ENCODE assay signal across 29 cellular contexts in genomic region chr12:70639535-70639934, GRCh38.
"Had no signal": no experiment of that assay in that cellular context is flagged by ENCODE, and none has a peak within 500 bp of the region (broad histone marks: within the 10 kb centered on the region; RNA-seq: fewer than 3 reads in every experiment).

No MANE protein-coding gene starts in this region.

- H3K9me3 Mint-ChIP-seq: natural killer cell; nephron; neural progenitor cell; stimulated activated effector memory CD8-positive, alpha-beta T cell treated with anti-CD3 and anti-CD28 coated beads, Interleukin-12 subunit alpha, Interleukin-12 subunit beta, amount 100 ng/mL, for 72 hours; stimulated activated naive B cell treated with anti-CD40 and anti-IgM and Interleukin-4, amounts not matched to agents 10 μg/mL and 1 μg/mL and 100 μg/mL, for 72 hours; stimulated activated naive CD8-positive, alpha-beta T cell treated with anti-CD3 and anti-CD28 coated beads, Interleukin-15, Interleukin-2, amounts not matched to agents 100 ng/mL and 50 ng/mL, for 24 hours had no signal

- FAIRE-seq: small intestine, urothelium cell line had no signal

- DNase-seq: natural killer cell; occipital lobe; ovary; posterior cingulate gyrus; psoas muscle; right cardiac atrium; right lobe of liver; sigmoid colon; small intestine; stimulated activated CD4-positive, alpha-beta T cell treated with anti-CD3 and anti-CD28 coated beads, Interleukin-15, amount 100 ng/mL, for 24 hours; stimulated activated CD4-positive, alpha-beta T cell treated with anti-CD3 and anti-CD28 coated beads, Interleukin-2, amount 100 ng/mL, for 24 hours; stimulated activated CD4-positive, alpha-beta T cell treated with anti-CD3 and anti-CD28 coated beads, Interleukin-2, amount 100 ng/mL, for 48 hours; stimulated activated CD4-positive, alpha-beta T cell treated with anti-CD3 and anti-CD28 coated beads, Interleukin-4, amount 100 ng/mL, for 24 hours; stimulated activated naive B cell treated with anti-CD40 and anti-IgM and Interleukin-4, amounts not matched to agents 10 μg/mL and 1 μg/mL and 100 μg/mL, for 72 hours; stimulated activated naive CD4-positive, alpha-beta T cell treated with Interleukin-2 at 50 U/mL for 16 hours; stomach; thyroid gland; trophoblast cell; upper lobe of left lung had no signal

- ATAC-seq: natural killer cell; psoas muscle; right cardiac atrium; right lobe of liver; stimulated activated effector memory CD8-positive, alpha-beta T cell treated with anti-CD3 and anti-CD28 coated beads, Interleukin-12 subunit alpha, Interleukin-12 subunit beta, amount 100 ng/mL, for 72 hours; stimulated activated naive B cell treated with anti-CD40 and anti-IgM and Interleukin-4, amounts not matched to agents 10 μg/mL and 1 μg/mL and 100 μg/mL, for 72 hours had no signal

- H3K4me2 ChIP-seq: neural progenitor cell had no signal

- H2AFZ ChIP-seq: neural progenitor cell, parathyroid adenoma had no signal

- H3K36me3 ChIP-seq: neural progenitor cell, ovary, right lobe of liver, sigmoid colon, stomach, thoracic aorta, thyroid gland, tibial nerve, upper lobe of left lung, vagina had no signal

- H3K27me3 ChIP-seq: neural progenitor cell, ovary, right lobe of liver, sigmoid colon, thyroid gland, tibial nerve, upper lobe of left lung, vagina had no signal

- H3K79me2 ChIP-seq: parathyroid adenoma had no signal

- H3K27ac Mint-ChIP-seq: natural killer cell; nephron; neural progenitor cell; progenitor cell of endocrine pancreas; stimulated activated effector memory CD8-positive, alpha-beta T cell treated with anti-CD3 and anti-CD28 coated beads, Interleukin-12 subunit alpha, Interleukin-12 subunit beta, amount 100 ng/mL, for 72 hours; stimulated activated naive B cell treated with anti-CD40 and anti-IgM and Interleukin-4, amounts not matched to agents 10 μg/mL and 1 μg/mL and 100 μg/mL, for 72 hours; stimulated activated naive CD8-positive, alpha-beta T cell treated with anti-CD3 and anti-CD28 coated beads, Interleukin-15, Interleukin-2, amounts not matched to agents 100 ng/mL and 50 ng/mL, for 24 hours had no signal

- H3K9me3 ChIP-seq: ovary, psoas muscle, right lobe of liver, sigmoid colon, stomach, thoracic aorta, thyroid gland, tibial nerve, upper lobe of left lung, vagina had no signal

- H3K4me1 Mint-ChIP-seq: nephron; stimulated activated effector memory CD8-positive, alpha-beta T cell treated with anti-CD3 and anti-CD28 coated beads, Interleukin-12 subunit alpha, Interleukin-12 subunit beta, amount 100 ng/mL, for 72 hours; stimulated activated naive B cell treated with anti-CD40 and anti-IgM and Interleukin-4, amounts not matched to agents 10 μg/mL and 1 μg/mL and 100 μg/mL, for 72 hours had no signal

- H3K9ac ChIP-seq: neural progenitor cell, parathyroid adenoma had no signal

- H3K27ac ChIP-seq: neural progenitor cell, ovary, parathyroid adenoma, psoas muscle, right lobe of liver, sigmoid colon, stomach, thoracic aorta, thyroid gland, tibial nerve, upper lobe of left lung, vagina had no signal

- H3K36me3 Mint-ChIP-seq: natural killer cell; neural progenitor cell; stimulated activated effector memory CD8-positive, alpha-beta T cell treated with anti-CD3 and anti-CD28 coated beads, Interleukin-12 subunit alpha, Interleukin-12 subunit beta, amount 100 ng/mL, for 72 hours; stimulated activated naive B cell treated with anti-CD40 and anti-IgM and Interleukin-4, amounts not matched to agents 10 μg/mL and 1 μg/mL and 100 μg/mL, for 72 hours had no signal

- H3K4me1 ChIP-seq: neural progenitor cell, parathyroid adenoma, psoas muscle, right lobe of liver, sigmoid colon, stomach, thyroid gland, tibial nerve, vagina had no signal

- H3K4me3 Mint-ChIP-seq: natural killer cell; nephron; neural progenitor cell; stimulated activated effector memory CD8-positive, alpha-beta T cell treated with anti-CD3 and anti-CD28 coated beads, Interleukin-12 subunit alpha, Interleukin-12 subunit beta, amount 100 ng/mL, for 72 hours; stimulated activated naive B cell treated with anti-CD40 and anti-IgM and Interleukin-4, amounts not matched to agents 10 μg/mL and 1 μg/mL and 100 μg/mL, for 72 hours; stimulated activated naive CD8-positive, alpha-beta T cell treated with anti-CD3 and anti-CD28 coated beads, Interleukin-15, Interleukin-2, amounts not matched to agents 100 ng/mL and 50 ng/mL, for 24 hours had no signal

- H3K4me3 ChIP-seq: neural progenitor cell, ovary, psoas muscle, right lobe of liver, sigmoid colon, stomach, thoracic aorta, thyroid gland, tibial nerve, upper lobe of left lung, vagina had no signal
